Comparison of ENCODE assay signal across 1 cellular context in genomic region chr19:7865262-7865911, GRCh38.
A peak's percentile ranks its signal among the peaks of the same experiment; 100 is the strongest.
TF ChIP-seq lines count a peak whose summit lies in the region.

No MANE protein-coding gene starts in this region.

TF ChIP-seq in HEK293, 187 proteins besides CTCF, POLR2A, EP300 and RAD21 (continued from another document):
- TF ChIP-seq ZNF645 (tag by site-specific recombination; IDR thresholded peaks at IDR 0.05) (no peak), GLIS2 (tag by site-specific recombination; IDR thresholded peaks at IDR 0.05) (peak; percentile 26; the same call in 1 of the 2 replicates), ZNF600 (tag by site-specific recombination; IDR thresholded peaks at IDR 0.05) (no peak), ZNF433 (tag by site-specific recombination; IDR thresholded peaks at IDR 0.05; ENCODE audit: low read depth) (no peak), ZNF311 (tag by site-specific recombination; IDR thresholded peaks at IDR 0.05; ENCODE audit: borderline replicate concordance) (no peak), ZNF19 (tag by site-specific recombination; IDR thresholded peaks at IDR 0.05; ENCODE audit: low read depth) (no peak), TCF7L2 (IDR thresholded peaks at IDR 0.05; ENCODE audit: borderline replicate concordance, low read depth, low read length) (no peak), ZNF585B (tag by site-specific recombination; IDR thresholded peaks at IDR 0.05) (no peak), ZNF394 (tag by site-specific recombination; IDR thresholded peaks at IDR 0.05; ENCODE audit: borderline replicate concordance) (0 out of 2 replicates have a peak, but pooled peaks have one; percentile 44), GLIS1 (tag by site-specific recombination; IDR thresholded peaks at IDR 0.05) (peak; percentile 66), ZNF610 (tag by site-specific recombination; IDR thresholded peaks at IDR 0.05; ENCODE audit: borderline replicate concordance) (no peak), ZNF514 (tag by site-specific recombination; IDR thresholded peaks at IDR 0.05) (no peak), ZNF133 (tag by site-specific recombination; IDR thresholded peaks at IDR 0.05) (no peak), ZNF391 (tag by site-specific recombination; IDR thresholded peaks at IDR 0.05; ENCODE audit: borderline replicate concordance, low read depth) (no peak), ZNF211 (tag by site-specific recombination; IDR thresholded peaks at IDR 0.05; ENCODE audit: low read depth) (no peak), BCL11A (tag by site-specific recombination; IDR thresholded peaks at IDR 0.05; ENCODE audit: low read depth) (no peak), ZIC2 (tag by site-specific recombination; IDR thresholded peaks at IDR 0.05) (peak; percentile 47; the same call in 1 of the 2 replicates), ZBTB20 (tag by site-specific recombination; IDR thresholded peaks at IDR 0.05) (no peak), ZNF223 (tag by site-specific recombination; IDR thresholded peaks at IDR 0.05) (no peak), SP7 (tag by site-specific recombination; IDR thresholded peaks at IDR 0.05) (no peak), ZFP69B (tag by site-specific recombination; IDR thresholded peaks at IDR 0.05) (no peak), ZNF146 (tag by site-specific recombination; IDR thresholded peaks at IDR 0.05) (no peak), ZFP37 (tag by site-specific recombination; IDR thresholded peaks at IDR 0.05) (no peak), ZNF16 (tag by site-specific recombination; IDR thresholded peaks at IDR 0.05; ENCODE audit: low read depth) (no peak), KLF17 (tag by site-specific recombination; IDR thresholded peaks at IDR 0.05) (no peak), INSM2 (tag by site-specific recombination; IDR thresholded peaks at IDR 0.05) (no peak), ZSCAN16 (tag by site-specific recombination; IDR thresholded peaks at IDR 0.05) (no peak), RBAK (tag by site-specific recombination; IDR thresholded peaks at IDR 0.05) (no peak), ZNF184 (tag by site-specific recombination; IDR thresholded peaks at IDR 0.05) (no peak), ZBTB17 (tag by site-specific recombination; IDR thresholded peaks at IDR 0.05) (no peak), ZFP3 (tag by site-specific recombination; IDR thresholded peaks at IDR 0.05; ENCODE audit: low read depth) (no peak), ZNF175 (tag by site-specific recombination; IDR thresholded peaks at IDR 0.05) (no peak)
- TF ChIP-seq, protein P1, sequence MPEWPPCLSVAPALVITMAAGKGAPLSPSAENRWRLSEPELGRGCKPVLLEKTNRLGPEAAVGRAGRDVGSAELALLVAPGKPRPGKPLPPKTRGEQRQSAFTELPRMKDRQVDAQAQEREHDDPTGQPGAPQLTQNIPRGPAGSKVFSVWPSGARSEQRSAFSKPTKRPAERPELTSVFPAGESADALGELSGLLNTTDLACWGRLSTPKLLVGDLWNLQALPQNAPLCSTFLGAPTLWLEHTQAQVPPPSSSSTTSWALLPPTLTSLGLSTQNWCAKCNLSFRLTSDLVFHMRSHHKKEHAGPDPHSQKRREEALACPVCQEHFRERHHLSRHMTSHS (tag by site-specific recombination; IDR thresholded peaks at IDR 0.05) = no peak
- TF ChIP-seq, protein P2, sequence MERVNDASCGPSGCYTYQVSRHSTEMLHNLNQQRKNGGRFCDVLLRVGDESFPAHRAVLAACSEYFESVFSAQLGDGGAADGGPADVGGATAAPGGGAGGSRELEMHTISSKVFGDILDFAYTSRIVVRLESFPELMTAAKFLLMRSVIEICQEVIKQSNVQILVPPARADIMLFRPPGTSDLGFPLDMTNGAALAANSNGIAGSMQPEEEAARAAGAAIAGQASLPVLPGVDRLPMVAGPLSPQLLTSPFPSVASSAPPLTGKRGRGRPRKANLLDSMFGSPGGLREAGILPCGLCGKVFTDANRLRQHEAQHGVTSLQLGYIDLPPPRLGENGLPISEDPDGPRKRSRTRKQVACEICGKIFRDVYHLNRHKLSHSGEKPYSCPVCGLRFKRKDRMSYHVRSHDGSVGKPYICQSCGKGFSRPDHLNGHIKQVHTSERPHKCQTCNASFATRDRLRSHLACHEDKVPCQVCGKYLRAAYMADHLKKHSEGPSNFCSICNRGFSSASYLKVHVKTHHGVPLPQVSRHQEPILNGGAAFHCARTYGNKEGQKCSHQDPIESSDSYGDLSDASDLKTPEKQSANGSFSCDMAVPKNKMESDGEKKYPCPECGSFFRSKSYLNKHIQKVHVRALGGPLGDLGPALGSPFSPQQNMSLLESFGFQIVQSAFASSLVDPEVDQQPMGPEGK (tag by site-specific recombination; IDR thresholded peaks at IDR 0.05) = peak; percentile 50; the same call in 1 of the 2 replicates
- TF ChIP-seq, protein P3, sequence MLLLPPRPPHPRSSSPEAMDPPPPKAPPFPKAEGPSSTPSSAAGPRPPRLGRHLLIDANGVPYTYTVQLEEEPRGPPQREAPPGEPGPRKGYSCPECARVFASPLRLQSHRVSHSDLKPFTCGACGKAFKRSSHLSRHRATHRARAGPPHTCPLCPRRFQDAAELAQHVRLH (tag by site-specific recombination; IDR thresholded peaks at IDR 0.05) = no peak
- TF ChIP-seq, protein P4, sequence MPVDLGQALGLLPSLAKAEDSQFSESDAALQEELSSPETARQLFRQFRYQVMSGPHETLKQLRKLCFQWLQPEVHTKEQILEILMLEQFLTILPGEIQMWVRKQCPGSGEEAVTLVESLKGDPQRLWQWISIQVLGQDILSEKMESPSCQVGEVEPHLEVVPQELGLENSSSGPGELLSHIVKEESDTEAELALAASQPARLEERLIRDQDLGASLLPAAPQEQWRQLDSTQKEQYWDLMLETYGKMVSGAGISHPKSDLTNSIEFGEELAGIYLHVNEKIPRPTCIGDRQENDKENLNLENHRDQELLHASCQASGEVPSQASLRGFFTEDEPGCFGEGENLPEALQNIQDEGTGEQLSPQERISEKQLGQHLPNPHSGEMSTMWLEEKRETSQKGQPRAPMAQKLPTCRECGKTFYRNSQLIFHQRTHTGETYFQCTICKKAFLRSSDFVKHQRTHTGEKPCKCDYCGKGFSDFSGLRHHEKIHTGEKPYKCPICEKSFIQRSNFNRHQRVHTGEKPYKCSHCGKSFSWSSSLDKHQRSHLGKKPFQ (tag by site-specific recombination; IDR thresholded peaks at IDR 0.05) = no peak
- TF ChIP-seq, protein P5, sequence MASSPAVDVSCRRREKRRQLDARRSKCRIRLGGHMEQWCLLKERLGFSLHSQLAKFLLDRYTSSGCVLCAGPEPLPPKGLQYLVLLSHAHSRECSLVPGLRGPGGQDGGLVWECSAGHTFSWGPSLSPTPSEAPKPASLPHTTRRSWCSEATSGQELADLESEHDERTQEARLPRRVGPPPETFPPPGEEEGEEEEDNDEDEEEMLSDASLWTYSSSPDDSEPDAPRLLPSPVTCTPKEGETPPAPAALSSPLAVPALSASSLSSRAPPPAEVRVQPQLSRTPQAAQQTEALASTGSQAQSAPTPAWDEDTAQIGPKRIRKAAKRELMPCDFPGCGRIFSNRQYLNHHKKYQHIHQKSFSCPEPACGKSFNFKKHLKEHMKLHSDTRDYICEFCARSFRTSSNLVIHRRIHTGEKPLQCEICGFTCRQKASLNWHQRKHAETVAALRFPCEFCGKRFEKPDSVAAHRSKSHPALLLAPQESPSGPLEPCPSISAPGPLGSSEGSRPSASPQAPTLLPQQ (tag by site-specific recombination; IDR thresholded peaks at IDR 0.05) = no peak
